ENCODE assay signal across 10 cellular contexts in the genomic region with DNA sequence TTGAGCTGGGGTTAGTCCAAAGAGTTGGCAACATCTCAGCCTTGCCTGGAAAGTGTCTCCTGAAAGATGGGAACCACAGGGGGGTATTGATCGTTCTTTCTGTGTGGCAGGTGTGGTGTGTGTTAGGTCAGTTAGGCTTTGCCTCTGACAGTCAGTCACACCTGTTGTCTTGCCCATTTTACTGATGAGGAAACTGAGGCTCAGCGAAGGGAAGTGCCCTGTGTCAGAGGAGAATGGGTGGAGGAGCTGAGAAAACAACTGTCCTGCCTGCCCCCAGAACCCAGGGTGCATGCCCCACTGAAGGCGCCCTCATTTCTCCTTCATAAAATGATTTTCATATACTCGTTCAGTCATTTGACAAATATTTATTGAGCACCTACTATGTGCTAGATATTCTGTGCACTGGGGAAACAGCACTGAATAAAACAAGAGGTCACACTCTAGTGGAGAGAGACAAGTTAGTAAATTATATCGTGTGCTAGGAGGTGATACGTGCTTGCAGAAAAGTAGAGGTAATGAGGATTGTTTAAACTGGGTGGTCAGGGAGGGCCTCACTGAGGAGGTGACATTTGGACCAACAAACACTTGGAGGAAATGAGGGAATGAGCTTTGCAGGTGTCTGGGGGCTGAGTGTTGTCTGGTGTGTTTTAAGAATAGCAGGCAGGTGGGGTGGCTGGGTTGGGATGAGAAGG. TPM values are rescaled to one million over a fixed set of nuclear protein-coding genes. Genes with fewer than 3 reads are reported as not detected.
DNase-seq lines count a peak whose midpoint lies in the region; ATAC-seq and TF ChIP-seq lines count a peak whose summit lies in the region.
"Had no signal": no experiment of that assay in that cellular context is flagged by ENCODE, and none has a peak within 500 bp of the region (broad histone marks: within the 10 kb centered on the region; RNA-seq: fewer than 3 reads in every experiment).

No MANE protein-coding gene starts in this region.

- 86 to 92% methylated on average over 6 of the region's 6 CpGs for WGBS in esophagus, 2 donors

- ATAC-seq in PC-3 (no peak), GM18498 (IDR thresholded peaks at IDR 0.05; ENCODE audit: unreplicated experiment) (no peak)

- peak overlapping the region; percentile 88; the same call in 1 of the 2 replicates for H3K9ac ChIP-seq in PC-3 (ENCODE audit: low read length)

- H4K20me1 ChIP-seq in PC-3 (ENCODE audit: low read length): peaks cover 13% of the 10 kb centered on the region; the same call in 1 of the 2 replicates

- CTCF ChIA-PET in PC-3 (lab: Charles Lee): no interaction called here

- H3K4me3 ChIP-seq in GM12875 (ENCODE audit: low read depth, low read length) (peak overlapping the region; percentile 93), PC-3 (ENCODE audit: low read length) (peak overlapping the region; percentile 75), esophagus (ENCODE audit: low read depth in 1 of 2, low read length in 2 of 2) (peak overlapping the region; percentile 66 to 80), skeletal muscle cell (ENCODE audit: low read depth, low read length) (peak overlapping the region; percentile 81)

- no peaks in the 10 kb centered on the region for H3F3A ChIP-seq in PC-3 (ENCODE audit: low read length, unreplicated experiment)

- no peaks in the 10 kb centered on the region for H3K9me2 ChIP-seq in PC-3 (replicated peaks; ENCODE audit: low read length)

- intact Hi-C loops in PC-3 (cut with micrococcal nuclease): no loop called here

- H3K27ac ChIP-seq in PC-3 (ENCODE audit: low read length) (no peak overlapping the region), esophagus (ENCODE audit: low read depth in 2 of 2, low read length in 1 of 2) (peak overlapping the region in 1 of 2 donors; percentile 3)

- H3K36me3 ChIP-seq in PC-3 (ENCODE audit: low read depth, low read length): peaks cover 26% of the 10 kb centered on the region
- peaks cover 0 to 5% of the 10 kb centered on the region in 2 donors for H3K36me3 ChIP-seq in esophagus (ENCODE audit: control insufficient read depth in 2 of 2, insufficient read depth in 2 of 2, low read length in 1 of 2)

- DNase-seq in PC-3 (no peak), skeletal muscle cell (ENCODE audit: low read depth) (no peak), OCI-M2 (lab: John Stamatoyannopoulos, UW; ENCODE audit: unreplicated experiment) (no peak)
- no peak for DNase-seq in activated CD4-positive, alpha-beta T cell treated with anti-CD3 and anti-CD28 coated beads, Interleukin-2, amount 50 U/mL, for 1 hour
- DNase-seq: dorsolateral prefrontal cortex, NCI-H2081 treated with DMSO at 0.1 percent for 48 hours had no signal

- no peak overlapping the region for H2AFZ ChIP-seq in PC-3 (ENCODE audit: low read length)

- H3K9me3 ChIP-seq in PC-3 (ENCODE audit: low read length) (no peaks in the 10 kb centered on the region), esophagus (ENCODE audit: control insufficient read depth in 2 of 2, insufficient read depth in 1 of 2, low read depth in 1 of 2, low read length in 1 of 2) (peaks cover 0 to 2% of the 10 kb centered on the region in 2 donors)

- BruUV-seq in PC-3 (replicated peaks; lab: Mats Ljungman, UMichigan): TSS peak; percentile 36

- POLR2A ChIA-PET in PC-3 (lab: Charles Lee; ENCODE audit: unreplicated experiment): no interaction called here

- H3K4me2 ChIP-seq in PC-3 (ENCODE audit: low read length): peak overlapping the region; percentile 98

- TF ChIP-seq CTCF in GM12875 (IDR thresholded peaks at IDR 0.05; ENCODE audit: borderline replicate concordance, insufficient read depth, low read depth, low read length) (no peak), PC-3 (conservative IDR thresholded peaks at IDR 0.05; ENCODE audit: low read depth, low read length) (no peak)

- peaks cover 14% of the 10 kb centered on the region for H3K4me1 ChIP-seq in PC-3 (ENCODE audit: insufficient read depth, low read length)
- peaks cover 0 to 6% of the 10 kb centered on the region in 2 donors for H3K4me1 ChIP-seq in esophagus (ENCODE audit: control insufficient read depth in 2 of 2, insufficient read depth in 2 of 2, low read length in 1 of 2)

- H3K27me3 ChIP-seq in PC-3 (ENCODE audit: low read length) (no peaks in the 10 kb centered on the region), esophagus (ENCODE audit: control insufficient read depth in 1 of 2, insufficient read depth in 2 of 2, low read length in 2 of 2) (no peaks in the 10 kb centered on the region)

- peaks cover 34% of the 10 kb centered on the region for H3K79me2 ChIP-seq in PC-3 (ENCODE audit: low read length)

RNA-seq across cellular contexts. Expression of a gene that starts 1.6 kb away (rescaled TPM):
- total RNA-seq in PC-3 (2014; rRNA removed): 114 and 123 TPM in 2 replicates
- 10 to 100 TPM; 33.5 to 94.9 TPM for polyA plus RNA-seq in esophagus

RNA-seq across cellular contexts. Expression of a gene that starts 13.1 kb away (rescaled TPM):
- total RNA-seq in PC-3 (2014; rRNA removed): not detected in 2 replicates
- under 1 TPM; 0.09 to 0.14 TPM for polyA plus RNA-seq in esophagus
- total RNA-seq: myocyte had no signal

RNA-seq across cellular contexts. Expression of a gene that starts 17.5 kb away (rescaled TPM):
- total RNA-seq in PC-3 (2014; rRNA removed): not detected in 2 replicates
- polyA plus RNA-seq in esophagus: 10 to 100 TPM; 13.2 to 21.4 TPM

RNA-seq across cellular contexts. Expression of a gene that starts 21.3 kb away (rescaled TPM):
- 0.22 TPM in 1 of 2 replicates, not detected in the other for total RNA-seq in PC-3 (2014; rRNA removed)
- 1 to 10 TPM; 6.5 to 10.0 TPM for polyA plus RNA-seq in esophagus

RNA-seq across cellular contexts. Expression of a gene that starts 40.5 kb away (rescaled TPM):
- 48.7 and 61.6 TPM in 2 replicates for total RNA-seq in PC-3 (2014; rRNA removed)
- polyA plus RNA-seq in esophagus: 100 to 1,000 TPM; 630 to 697 TPM
